Comparison of ENCODE assay signal across 1 cellular context in the genomic region with DNA sequence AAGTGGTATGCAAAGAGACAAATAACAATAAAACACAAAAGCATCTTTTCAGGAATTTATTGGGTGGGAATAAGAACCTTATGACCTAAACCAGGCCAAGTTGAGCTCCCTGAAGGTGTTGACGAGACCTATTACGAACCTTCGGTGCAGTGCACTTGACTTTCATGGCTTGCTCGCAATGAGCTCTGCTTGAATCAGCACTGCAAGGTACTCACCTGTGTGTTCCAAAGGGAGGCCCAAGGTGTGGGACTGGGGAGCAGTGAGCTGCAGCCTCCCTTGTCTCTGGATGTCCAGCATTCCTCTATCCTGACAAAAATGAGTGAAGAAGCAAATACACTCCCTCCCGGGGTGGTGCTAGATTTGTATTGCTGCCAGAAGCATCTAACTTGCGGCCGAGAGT.
TF ChIP-seq lines count a peak whose summit lies in the region.

A gene (minus strand): TSS at position 303 of the 400 bp plus-strand sequence. CDS start 665 bp downstream, outside the sequence.

TF ChIP-seq in GM23338, 12 proteins besides CTCF, POLR2A, EP300 and RAD21 (continued from another document):
- TF ChIP-seq, protein P1, sequence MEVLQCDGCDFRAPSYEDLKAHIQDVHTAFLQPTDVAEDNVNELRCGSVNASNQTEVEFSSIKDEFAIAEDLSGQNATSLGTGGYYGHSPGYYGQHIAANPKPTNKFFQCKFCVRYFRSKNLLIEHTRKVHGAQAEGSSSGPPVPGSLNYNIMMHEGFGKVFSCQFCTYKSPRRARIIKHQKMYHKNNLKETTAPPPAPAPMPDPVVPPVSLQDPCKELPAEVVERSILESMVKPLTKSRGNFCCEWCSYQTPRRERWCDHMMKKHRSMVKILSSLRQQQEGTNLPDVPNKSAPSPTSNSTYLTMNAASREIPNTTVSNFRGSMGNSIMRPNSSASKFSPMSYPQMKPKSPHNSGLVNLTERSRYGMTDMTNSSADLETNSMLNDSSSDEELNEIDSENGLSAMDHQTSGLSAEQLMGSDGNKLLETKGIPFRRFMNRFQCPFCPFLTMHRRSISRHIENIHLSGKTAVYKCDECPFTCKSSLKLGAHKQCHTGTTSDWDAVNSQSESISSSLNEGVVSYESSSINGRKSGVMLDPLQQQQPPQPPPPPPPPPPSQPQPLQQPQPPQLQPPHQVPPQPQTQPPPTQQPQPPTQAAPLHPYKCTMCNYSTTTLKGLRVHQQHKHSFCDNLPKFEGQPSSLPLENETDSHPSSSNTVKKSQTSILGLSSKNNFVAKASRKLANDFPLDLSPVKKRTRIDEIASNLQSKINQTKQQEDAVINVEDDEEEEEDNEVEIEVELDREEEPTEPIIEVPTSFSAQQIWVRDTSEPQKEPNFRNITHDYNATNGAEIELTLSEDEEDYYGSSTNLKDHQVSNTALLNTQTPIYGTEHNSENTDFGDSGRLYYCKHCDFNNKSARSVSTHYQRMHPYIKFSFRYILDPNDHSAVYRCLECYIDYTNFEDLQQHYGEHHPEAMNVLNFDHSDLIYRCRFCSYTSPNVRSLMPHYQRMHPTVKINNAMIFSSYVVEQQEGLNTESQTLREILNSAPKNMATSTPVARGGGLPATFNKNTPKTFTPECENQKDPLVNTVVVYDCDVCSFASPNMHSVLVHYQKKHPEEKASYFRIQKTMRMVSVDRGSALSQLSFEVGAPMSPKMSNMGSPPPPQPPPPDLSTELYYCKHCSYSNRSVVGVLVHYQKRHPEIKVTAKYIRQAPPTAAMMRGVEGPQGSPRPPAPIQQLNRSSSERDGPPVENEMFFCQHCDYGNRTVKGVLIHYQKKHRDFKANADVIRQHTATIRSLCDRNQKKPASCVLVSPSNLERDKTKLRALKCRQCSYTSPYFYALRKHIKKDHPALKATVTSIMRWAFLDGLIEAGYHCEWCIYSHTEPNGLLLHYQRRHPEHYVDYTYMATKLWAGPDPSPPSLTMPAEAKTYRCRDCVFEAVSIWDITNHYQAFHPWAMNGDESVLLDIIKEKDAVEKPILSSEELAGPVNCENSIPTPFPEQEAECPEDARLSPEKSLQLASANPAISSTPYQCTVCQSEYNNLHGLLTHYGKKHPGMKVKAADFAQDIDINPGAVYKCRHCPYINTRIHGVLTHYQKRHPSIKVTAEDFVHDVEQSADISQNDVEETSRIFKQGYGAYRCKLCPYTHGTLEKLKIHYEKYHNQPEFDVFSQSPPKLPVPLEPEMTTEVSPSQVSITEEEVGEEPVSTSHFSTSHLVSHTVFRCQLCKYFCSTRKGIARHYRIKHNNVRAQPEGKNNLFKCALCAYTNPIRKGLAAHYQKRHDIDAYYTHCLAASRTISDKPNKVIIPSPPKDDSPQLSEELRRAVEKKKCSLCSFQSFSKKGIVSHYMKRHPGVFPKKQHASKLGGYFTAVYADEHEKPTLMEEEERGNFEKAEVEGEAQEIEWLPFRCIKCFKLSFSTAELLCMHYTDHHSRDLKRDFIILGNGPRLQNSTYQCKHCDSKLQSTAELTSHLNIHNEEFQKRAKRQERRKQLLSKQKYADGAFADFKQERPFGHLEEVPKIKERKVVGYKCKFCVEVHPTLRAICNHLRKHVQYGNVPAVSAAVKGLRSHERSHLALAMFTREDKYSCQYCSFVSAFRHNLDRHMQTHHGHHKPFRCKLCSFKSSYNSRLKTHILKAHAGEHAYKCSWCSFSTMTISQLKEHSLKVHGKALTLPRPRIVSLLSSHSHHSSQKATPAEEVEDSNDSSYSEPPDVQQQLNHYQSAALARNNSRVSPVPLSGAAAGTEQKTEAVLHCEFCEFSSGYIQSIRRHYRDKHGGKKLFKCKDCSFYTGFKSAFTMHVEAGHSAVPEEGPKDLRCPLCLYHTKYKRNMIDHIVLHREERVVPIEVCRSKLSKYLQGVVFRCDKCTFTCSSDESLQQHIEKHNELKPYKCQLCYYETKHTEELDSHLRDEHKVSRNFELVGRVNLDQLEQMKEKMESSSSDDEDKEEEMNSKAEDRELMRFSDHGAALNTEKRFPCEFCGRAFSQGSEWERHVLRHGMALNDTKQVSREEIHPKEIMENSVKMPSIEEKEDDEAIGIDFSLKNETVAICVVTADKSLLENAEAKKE (CRISPR knock-in tag; IDR thresholded peaks at IDR 0.05) = no peak
- TF ChIP-seq EZH2phosphoT487 (IDR thresholded peaks at IDR 0.05; ENCODE audit: unreplicated experiment) (no peak), ZNF331 (CRISPR knock-in tag; IDR thresholded peaks at IDR 0.05; ENCODE audit: low read depth) (no peak), NANOG (IDR thresholded peaks at IDR 0.05; ENCODE audit: borderline replicate concordance) (no peak), JUNB (IDR thresholded peaks at IDR 0.05; ENCODE audit: unreplicated experiment) (no peak), EZH2 (IDR thresholded peaks at IDR 0.05; ENCODE audit: low read depth, unreplicated experiment) (no peak), CREB1 (CRISPR knock-in tag; IDR thresholded peaks at IDR 0.05; ENCODE audit: low read depth) (no peak), STAT1 (IDR thresholded peaks at IDR 0.05; ENCODE audit: unreplicated experiment) (no peak)
- TF ChIP-seq, protein P2, sequence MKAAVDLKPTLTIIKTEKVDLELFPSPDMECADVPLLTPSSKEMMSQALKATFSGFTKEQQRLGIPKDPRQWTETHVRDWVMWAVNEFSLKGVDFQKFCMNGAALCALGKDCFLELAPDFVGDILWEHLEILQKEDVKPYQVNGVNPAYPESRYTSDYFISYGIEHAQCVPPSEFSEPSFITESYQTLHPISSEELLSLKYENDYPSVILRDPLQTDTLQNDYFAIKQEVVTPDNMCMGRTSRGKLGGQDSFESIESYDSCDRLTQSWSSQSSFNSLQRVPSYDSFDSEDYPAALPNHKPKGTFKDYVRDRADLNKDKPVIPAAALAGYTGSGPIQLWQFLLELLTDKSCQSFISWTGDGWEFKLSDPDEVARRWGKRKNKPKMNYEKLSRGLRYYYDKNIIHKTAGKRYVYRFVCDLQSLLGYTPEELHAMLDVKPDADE (IDR thresholded peaks at IDR 0.05) = no peak
- TF ChIP-seq, protein P3, sequence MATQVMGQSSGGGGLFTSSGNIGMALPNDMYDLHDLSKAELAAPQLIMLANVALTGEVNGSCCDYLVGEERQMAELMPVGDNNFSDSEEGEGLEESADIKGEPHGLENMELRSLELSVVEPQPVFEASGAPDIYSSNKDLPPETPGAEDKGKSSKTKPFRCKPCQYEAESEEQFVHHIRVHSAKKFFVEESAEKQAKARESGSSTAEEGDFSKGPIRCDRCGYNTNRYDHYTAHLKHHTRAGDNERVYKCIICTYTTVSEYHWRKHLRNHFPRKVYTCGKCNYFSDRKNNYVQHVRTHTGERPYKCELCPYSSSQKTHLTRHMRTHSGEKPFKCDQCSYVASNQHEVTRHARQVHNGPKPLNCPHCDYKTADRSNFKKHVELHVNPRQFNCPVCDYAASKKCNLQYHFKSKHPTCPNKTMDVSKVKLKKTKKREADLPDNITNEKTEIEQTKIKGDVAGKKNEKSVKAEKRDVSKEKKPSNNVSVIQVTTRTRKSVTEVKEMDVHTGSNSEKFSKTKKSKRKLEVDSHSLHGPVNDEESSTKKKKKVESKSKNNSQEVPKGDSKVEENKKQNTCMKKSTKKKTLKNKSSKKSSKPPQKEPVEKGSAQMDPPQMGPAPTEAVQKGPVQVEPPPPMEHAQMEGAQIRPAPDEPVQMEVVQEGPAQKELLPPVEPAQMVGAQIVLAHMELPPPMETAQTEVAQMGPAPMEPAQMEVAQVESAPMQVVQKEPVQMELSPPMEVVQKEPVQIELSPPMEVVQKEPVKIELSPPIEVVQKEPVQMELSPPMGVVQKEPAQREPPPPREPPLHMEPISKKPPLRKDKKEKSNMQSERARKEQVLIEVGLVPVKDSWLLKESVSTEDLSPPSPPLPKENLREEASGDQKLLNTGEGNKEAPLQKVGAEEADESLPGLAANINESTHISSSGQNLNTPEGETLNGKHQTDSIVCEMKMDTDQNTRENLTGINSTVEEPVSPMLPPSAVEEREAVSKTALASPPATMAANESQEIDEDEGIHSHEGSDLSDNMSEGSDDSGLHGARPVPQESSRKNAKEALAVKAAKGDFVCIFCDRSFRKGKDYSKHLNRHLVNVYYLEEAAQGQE (IDR thresholded peaks at IDR 0.05; ENCODE audit: unreplicated experiment) = no peak
